Comparison of ENCODE assay signal across 13 cellular contexts in genomic region chr5:85293139-85293785, GRCh38.
DNase-seq lines count a peak whose midpoint lies in the region; ATAC-seq and TF ChIP-seq lines count a peak whose summit lies in the region.
"Had no signal": no experiment of that assay in that cellular context is flagged by ENCODE, and none has a peak within 500 bp of the region (broad histone marks: within the 10 kb centered on the region; RNA-seq: fewer than 3 reads in every experiment).

No MANE protein-coding gene starts in this region.

- H2AFZ ChIP-seq in mammary epithelial cell (ENCODE audit: low read depth, low read length), result no peak overlapping the region

- no peak overlapping the region for H3K4me2 ChIP-seq in mammary epithelial cell (ENCODE audit: insufficient read depth, low read depth, low read length)

- CTCF ChIA-PET in mammary epithelial cell (lab: Charles Lee; ENCODE audit: low non-redundant PET), result no interaction called here

- H3K4me3 Mint-ChIP-seq in activated naive CD8-positive, alpha-beta T cell treated with anti-CD3 and anti-CD28 coated beads for 36 hours, result no peak overlapping the region
- H3K4me3 Mint-ChIP-seq in activated T-cell treated with anti-CD3 and anti-CD28 coated beads, Interleukin-2, amount 50 U/mL, for 72 hours, result no peak overlapping the region
- H3K4me3 Mint-ChIP-seq: activated T-cell treated with anti-CD3 and anti-CD28 coated beads, Interleukin-2, amount 50 U/mL, for 4 hours; naive thymus-derived CD4-positive, alpha-beta T cell; stimulated activated naive CD8-positive, alpha-beta T cell treated with anti-CD3 and anti-CD28 coated beads, Interleukin-15, amount 100 ng/mL, for 72 hours had no signal

- H3K27ac ChIP-seq in mammary epithelial cell (ENCODE audit: insufficient read depth, low read depth, low read length), result no peak overlapping the region
- H3K27ac ChIP-seq in breast epithelium, result no peak overlapping the region
- H3K27ac ChIP-seq in aorta (ENCODE audit: low read depth in 1 of 2, low read length in 2 of 2), result no peak overlapping the region

- no peak overlapping the region for H3K27ac Mint-ChIP-seq in activated naive CD8-positive, alpha-beta T cell treated with anti-CD3 and anti-CD28 coated beads for 36 hours
- no peak overlapping the region for H3K27ac Mint-ChIP-seq in activated T-cell treated with anti-CD3 and anti-CD28 coated beads, Interleukin-2, amount 50 U/mL, for 72 hours
- H3K27ac Mint-ChIP-seq: naive thymus-derived CD4-positive, alpha-beta T cell; stimulated activated naive CD8-positive, alpha-beta T cell treated with anti-CD3 and anti-CD28 coated beads, Interleukin-15, amount 100 ng/mL, for 72 hours had no signal

- no peaks in the 10 kb centered on the region for H4K20me1 ChIP-seq in mammary epithelial cell (ENCODE audit: insufficient read depth, low read length)

- no peak for TF ChIP-seq POLR2A in breast epithelium (IDR thresholded peaks at IDR 0.05)

- dilution Hi-C loops in mammary epithelial cell (cut with HindIII; ENCODE audit: low sequenced_read_pairs), result no loop called here

- no peaks in the 10 kb centered on the region for H3K36me3 Mint-ChIP-seq in activated naive CD8-positive, alpha-beta T cell treated with anti-CD3 and anti-CD28 coated beads for 36 hours
- no peaks in the 10 kb centered on the region for H3K36me3 Mint-ChIP-seq in activated T-cell treated with anti-CD3 and anti-CD28 coated beads, Interleukin-2, amount 50 U/mL, for 72 hours (ENCODE audit: insufficient read depth in 2 of 2)
- H3K36me3 Mint-ChIP-seq: naive thymus-derived CD4-positive, alpha-beta T cell had no signal

- H3K4me1 ChIP-seq in mammary epithelial cell (ENCODE audit: insufficient read depth, low read length), result no peaks in the 10 kb centered on the region
- H3K4me1 ChIP-seq in breast epithelium, result no peaks in the 10 kb centered on the region
- no peaks in the 10 kb centered on the region for H3K4me1 ChIP-seq in mucosa of descending colon (ENCODE audit: low read depth)
- H3K4me1 ChIP-seq in aorta (ENCODE audit: control insufficient read depth in 1 of 2, insufficient read depth in 2 of 2, low read length in 2 of 2), result no peaks in the 10 kb centered on the region

- no peaks in the 10 kb centered on the region for H3K36me3 ChIP-seq in mammary epithelial cell (ENCODE audit: insufficient read depth, low read length)
- no peaks in the 10 kb centered on the region for H3K36me3 ChIP-seq in breast epithelium
- no peaks in the 10 kb centered on the region for H3K36me3 ChIP-seq in mucosa of descending colon (ENCODE audit: low read depth)
- H3K36me3 ChIP-seq in aorta (ENCODE audit: control insufficient read depth in 1 of 2, insufficient read depth in 2 of 2, low read length in 1 of 2), result no peaks in the 10 kb centered on the region

- H3K9me3 ChIP-seq in mammary epithelial cell (replicated peaks; ENCODE audit: insufficient read depth, low read length) (no peaks in the 10 kb centered on the region), breast epithelium (no peaks in the 10 kb centered on the region), mucosa of descending colon (no peaks in the 10 kb centered on the region), aorta (ENCODE audit: control insufficient read depth, low read length) (no peaks in the 10 kb centered on the region)

- H3K4me1 Mint-ChIP-seq in activated naive CD8-positive, alpha-beta T cell treated with anti-CD3 and anti-CD28 coated beads for 36 hours, result no peaks in the 10 kb centered on the region
- H3K4me1 Mint-ChIP-seq in activated T-cell treated with anti-CD3 and anti-CD28 coated beads, Interleukin-2, amount 50 U/mL, for 72 hours (ENCODE audit: low read depth), result no peaks in the 10 kb centered on the region
- H3K4me1 Mint-ChIP-seq: naive thymus-derived CD4-positive, alpha-beta T cell; stimulated activated naive CD8-positive, alpha-beta T cell treated with anti-CD3 and anti-CD28 coated beads, Interleukin-15, amount 100 ng/mL, for 72 hours had no signal

- H3K4me3 ChIP-seq in mammary epithelial cell (replicated peaks in 1 of 3; ENCODE audit: insufficient read depth in 1 of 3, low read depth in 2 of 3, low read length in 3 of 3) (no peak overlapping the region), breast epithelium (peak overlapping the region in 1 of 3 donors; percentile 13), fibroblast of pulmonary artery (replicated peaks; ENCODE audit: low read depth, low read length) (peak overlapping the region; percentile 43), mucosa of descending colon (no peak overlapping the region), aorta (ENCODE audit: low read length in 2 of 2) (peak overlapping the region; percentile 56 to 60)

- ATAC-seq in mucosa of descending colon, result peak; percentile 74
- no peak for ATAC-seq in aorta (ENCODE audit: low FRiP score)
- no peak for ATAC-seq in activated T-cell treated with anti-CD3 and anti-CD28 coated beads, Interleukin-2, amount 50 U/mL, for 72 hours (replicated peaks in 1 of 2)
- ATAC-seq: activated T-cell treated with anti-CD3 and anti-CD28 coated beads, Interleukin-2, amount 50 U/mL, for 4 hours; naive thymus-derived CD4-positive, alpha-beta T cell; stimulated activated naive CD8-positive, alpha-beta T cell treated with anti-CD3 and anti-CD28 coated beads, Interleukin-15, amount 100 ng/mL, for 72 hours had no signal

- H3K27me3 Mint-ChIP-seq in activated naive CD8-positive, alpha-beta T cell treated with anti-CD3 and anti-CD28 coated beads for 36 hours, result no peaks in the 10 kb centered on the region
- no peaks in the 10 kb centered on the region for H3K27me3 Mint-ChIP-seq in activated T-cell treated with anti-CD3 and anti-CD28 coated beads, Interleukin-2, amount 50 U/mL, for 72 hours (ENCODE audit: low read depth)
- H3K27me3 Mint-ChIP-seq: naive thymus-derived CD4-positive, alpha-beta T cell; stimulated activated naive CD8-positive, alpha-beta T cell treated with anti-CD3 and anti-CD28 coated beads, Interleukin-15, amount 100 ng/mL, for 72 hours had no signal

- no peaks in the 10 kb centered on the region for H3K79me2 ChIP-seq in mammary epithelial cell (ENCODE audit: insufficient read depth, low read length)

- no TSS peak for BruUV-seq in mammary epithelial cell (replicated peaks; lab: Mats Ljungman, UMichigan)

- intact Hi-C loops in mammary epithelial cell (cut with micrococcal nuclease), result no loop called here
- intact Hi-C loops in breast epithelium (cut with DNase I; ENCODE audit: low total_unique reads), result no loop called here
- intact Hi-C loops in mucosa of descending colon (cut with DNase I, micrococcal nuclease), result no loop called here
- intact Hi-C loops in aorta (cut with DNase I), result no loop called here

- no peak overlapping the region for H3K9ac ChIP-seq in mammary epithelial cell (ENCODE audit: insufficient read depth, low read length)

- 81% methylated on average over 7 of the region's 7 CpGs for WGBS in mammary epithelial cell (ENCODE audit: low coverage, missing lambda C conversion rate)
- WGBS in aorta, 2 donors, result 9 to 10% methylated on average over 7 of the region's 7 CpGs

- peaks cover 2% of the 10 kb centered on the region for H3K9me3 Mint-ChIP-seq in activated naive CD8-positive, alpha-beta T cell treated with anti-CD3 and anti-CD28 coated beads for 36 hours
- H3K9me3 Mint-ChIP-seq in activated T-cell treated with anti-CD3 and anti-CD28 coated beads, Interleukin-2, amount 50 U/mL, for 72 hours, result peaks cover 0 to 2% of the 10 kb centered on the region in 2 donors

- in situ Hi-C loops in mammary epithelial cell (cut with MboI; ENCODE audit: low sequenced_read_pairs in 2 of 2), result no loop called here

- DNase-seq in mammary epithelial cell, result peak; percentile 10
- no peak for DNase-seq in breast epithelium (ENCODE audit: low spot score in 2 of 2)
- peak; percentile 8 for DNase-seq in fibroblast of pulmonary artery (ENCODE audit: low read depth)
- DNase-seq in mucosa of descending colon, result peak in 1 of 3 donors; percentile 10
- no peak for DNase-seq in aorta
- no peak for DNase-seq in SHP77 (lab: John Stamatoyannopoulos, UW)
- no peak for DNase-seq in activated naive CD8-positive, alpha-beta T cell treated with anti-CD3 and anti-CD28 coated beads for 36 hours
- no peak for DNase-seq in activated T-cell treated with anti-CD3 and anti-CD28 coated beads, Interleukin-2, amount 50 U/mL, for 72 hours
- DNase-seq: activated T-cell treated with anti-CD3 and anti-CD28 coated beads, Interleukin-2, amount 50 U/mL, for 4 hours; GOT3; naive thymus-derived CD4-positive, alpha-beta T cell; NCI-H1092 treated with DMSO at 0.1 percent for 48 hours; stimulated activated naive CD8-positive, alpha-beta T cell treated with anti-CD3 and anti-CD28 coated beads, Interleukin-15, amount 100 ng/mL, for 72 hours had no signal

- TF ChIP-seq CTCF in mammary epithelial cell (conservative IDR thresholded peaks at IDR 0.05 in 1 of 2, IDR thresholded peaks at IDR 0.05 in 1 of 2; ENCODE audit: extremely low read depth in 1 of 2, insufficient read depth in 1 of 2, low read depth in 1 of 2, low read length in 2 of 2), result no peak
- TF ChIP-seq CTCF in breast epithelium (IDR thresholded peaks at IDR 0.05), result no peak
- no peak for TF ChIP-seq CTCF in fibroblast of pulmonary artery (IDR thresholded peaks at IDR 0.05; ENCODE audit: low read length, missing control alignments)
- TF ChIP-seq CTCF in mucosa of descending colon (IDR thresholded peaks at IDR 0.05), result no peak

- H3K27me3 ChIP-seq in mammary epithelial cell (ENCODE audit: insufficient read depth, low read length) (no peaks in the 10 kb centered on the region), breast epithelium (no peaks in the 10 kb centered on the region), aorta (ENCODE audit: control insufficient read depth in 1 of 2, insufficient read depth in 2 of 2, low read length in 1 of 2) (no peaks in the 10 kb centered on the region)

Comparison
In these comparisons a context has a peak if more than half of its experiments do, and no peak if none do; other contexts are left out.
1. DNase-seq: peak in mammary epithelial cell (single experiment) and fibroblast of pulmonary artery (single experiment); none in breast epithelium (0 of 2), aorta (0 of 2), SHP77 (0 of 2), activated naive CD8-positive, alpha-beta T cell treated with anti-CD3 and anti-CD28 coated beads for 36 hours (single experiment) and activated T-cell treated with anti-CD3 and anti-CD28 coated beads, Interleukin-2, amount 50 U/mL, for 72 hours (0 of 2).
2. H3K4me3 ChIP-seq: peak in fibroblast of pulmonary artery (single experiment) and aorta (2 of 2); none in mammary epithelial cell (0 of 3) and mucosa of descending colon (single experiment).